ENCODE assay signal across 8 cellular contexts in genomic region chr10:119543814-119544642, GRCh38. TPM values are rescaled to one million over a fixed set of nuclear protein-coding genes. Genes with fewer than 3 reads are reported as not detected.
DNase-seq lines count a peak whose midpoint lies in the region; ATAC-seq, FAIRE-seq and TF ChIP-seq lines count a peak whose summit lies in the region.

No MANE protein-coding gene starts in this region.

- no peak for FAIRE-seq in A549 (lab: Jason Lieb, UNC)

- H3K4me1 ChIP-seq in A549 (peaks cover 20% of the 10 kb centered on the region), HEK293 (ENCODE audit: control insufficient read depth, insufficient read depth, low read length) (peaks cover 3% of the 10 kb centered on the region; the same call in 1 of the 2 replicates), left lung (peaks cover 0 to 25% of the 10 kb centered on the region in 2 donors)
- peaks cover 12% of the 10 kb centered on the region for H3K4me1 ChIP-seq in effector memory CD4-positive, alpha-beta T cell (ENCODE audit: control insufficient read depth, insufficient read depth, low read length, poor library complexity, severe bottlenecking)

- peak overlapping the region; percentile 95 to 98; a peak in 4 of 6 replicates for H3K27ac ChIP-seq in A549
- no peak overlapping the region; the same call in 1 of the 2 replicates for H3K27ac ChIP-seq in HEK293 (ENCODE audit: extremely low read depth, low read depth, low read length)
- no peak overlapping the region for H3K27ac ChIP-seq in effector memory CD4-positive, alpha-beta T cell (ENCODE audit: insufficient read depth, low read length, poor library complexity, severe bottlenecking)
- no peak overlapping the region for H3K27ac ChIP-seq in left lung

- no peaks in the 10 kb centered on the region for H3K27me3 ChIP-seq in effector memory CD4-positive, alpha-beta T cell (replicated peaks; ENCODE audit: control insufficient read depth, insufficient read depth, low read length, poor library complexity, severe bottlenecking)
- H3K27me3 ChIP-seq in left lung: peaks cover 7 to 56% of the 10 kb centered on the region in 2 donors

- H3K4me3 ChIP-seq in A549 (peak overlapping the region; percentile 78), HEK293 (ENCODE audit: low read depth, low read length) (no peak overlapping the region), astrocyte of the spinal cord (ENCODE audit: low read depth, low read length) (no peak overlapping the region), left lung (no peak overlapping the region)
- H3K4me3 ChIP-seq in effector memory CD4-positive, alpha-beta T cell (ENCODE audit: insufficient read depth, low read depth, low read length, poor library complexity, severe bottlenecking): no peak overlapping the region

- POLR2A ChIA-PET in A549 (lab: Yijun Ruan, JAX): interaction anchor here (0.7 to 1.6 kb wide), 3 partner anchors 13 to 344 kb away, joined by 3 to 9 read pairs (median 9); partner anchors contain the start of gene GRK5
- POLR2A ChIA-PET in HEK293 (lab: Yijun Ruan, JAX): interaction anchor here (1.6 to 2.4 kb wide), 4 partner anchors 14 to 27 kb away, joined by 3 to 9 read pairs (median 8); no protein-coding TSS in a partner anchor

- no peak for TF ChIP-seq RAD21 in A549 (conservative IDR thresholded peaks at IDR 0.05 in 1 of 2, IDR thresholded peaks at IDR 0.05 in 1 of 2)

- ATAC-seq in A549 (no peak), left lung (no peak)

- H3K36me3 ChIP-seq in HEK293 (ENCODE audit: control insufficient read depth in 2 of 2, insufficient read depth in 1 of 2, low read length in 2 of 2): no peaks in the 10 kb centered on the region
- H3K36me3 ChIP-seq in effector memory CD4-positive, alpha-beta T cell (ENCODE audit: control insufficient read depth, insufficient read depth, low read length): no peaks in the 10 kb centered on the region
- H3K36me3 ChIP-seq in left lung: no peaks in the 10 kb centered on the region

- H3K9me3 ChIP-seq in A549 (no peaks in the 10 kb centered on the region), HEK293 (ENCODE audit: control insufficient read depth, insufficient read depth, low read depth, low read length) (no peaks in the 10 kb centered on the region), left lung (no peaks in the 10 kb centered on the region)
- H3K9me3 ChIP-seq in effector memory CD4-positive, alpha-beta T cell (ENCODE audit: control insufficient read depth, low read length): no peaks in the 10 kb centered on the region

- no peak for TF ChIP-seq EP300 in A549 (IDR thresholded peaks at IDR 0.05)

- no peak for TF ChIP-seq POLR2A in A549 (IDR thresholded peaks at IDR 0.05; ENCODE audit: low read length)

- WGBS in A549 (ENCODE audit: missing lambda C conversion rate): 85% methylated on average over 18 of the region's 19 CpGs

- in situ Hi-C loops in astrocyte of the spinal cord (cut with HindIII; ENCODE audit: low sequenced_read_pairs): no loop called here

- H3K4me2 ChIP-seq in A549: peak overlapping the region; percentile 98

- CTCF ChIA-PET in A549 (lab: Yijun Ruan, JAX) (interaction anchor here (0.7 to 4.0 kb wide), 22 partner anchors 9 to 963 kb away, joined by 3 to 49 read pairs (median 4); partner anchors contain the start of gene GRK5), HEK293 (lab: Yijun Ruan, JAX) (interaction anchor here (0.6 to 1.3 kb wide), 13 partner anchors 13 to 1248 kb away, joined by 3 to 6 read pairs (median 4); no protein-coding TSS in a partner anchor)

- TF ChIP-seq CTCF in A549 (IDR thresholded peaks at IDR 0.05) (no peak), HEK293 (tag by site-specific recombination; IDR thresholded peaks at IDR 0.05) (no peak), astrocyte of the spinal cord (IDR thresholded peaks at IDR 0.05; ENCODE audit: low read depth, low read length) (no peak), left lung (IDR thresholded peaks at IDR 0.05) (no peak)

- DNase-seq in A549 (ENCODE audit: low read depth in 1 of 2, low spot score in 1 of 2) (no peak), astrocyte of the spinal cord (ENCODE audit: low read depth, low spot score) (peak; percentile 17), medulla oblongata (ENCODE audit: extremely low spot score) (peak; percentile 19), head of caudate nucleus (no peak), ecto neural progenitor cell (ENCODE audit: low spot score) (no peak), left lung (no peak)
- no peak for DNase-seq in effector memory CD4-positive, alpha-beta T cell

- intact Hi-C loops in head of caudate nucleus (cut with DNase I): no loop called here
- intact Hi-C loops in left lung (cut with DNase I): no loop called here

TF ChIP-seq in A549, 52 proteins besides CTCF, POLR2A, EP300 and RAD21:
- TF ChIP-seq MAZ (IDR thresholded peaks at IDR 0.05; ENCODE audit: borderline replicate concordance, low read depth, low read length): no peak
- TF ChIP-seq ZFP36 (IDR thresholded peaks at IDR 0.05; ENCODE audit: borderline replicate concordance, partially characterized antibody): no peak
- no peak for TF ChIP-seq HDAC2 (IDR thresholded peaks at IDR 0.05)
- TF ChIP-seq FOSB (CRISPR knock-in tag; IDR thresholded peaks at IDR 0.05): no peak
- no peak for TF ChIP-seq KDM5A (IDR thresholded peaks at IDR 0.05)
- TF ChIP-seq ZSCAN20 (CRISPR knock-in tag; IDR thresholded peaks at IDR 0.05): no peak
- no peak for TF ChIP-seq CBX2 (IDR thresholded peaks at IDR 0.05; ENCODE audit: borderline replicate concordance, low read depth)
- TF ChIP-seq ATOH8 (CRISPR knock-in tag; IDR thresholded peaks at IDR 0.05; ENCODE audit: low read depth): no peak
- no peak for TF ChIP-seq ZC3H11A (IDR thresholded peaks at IDR 0.05)
- TF ChIP-seq NR3C1 (IDR thresholded peaks at IDR 0.05): no peak

TF ChIP-seq in HEK293, 187 proteins besides CTCF, POLR2A, EP300 and RAD21 (continues in another document):
- TF ChIP-seq ZSCAN30 (tag by site-specific recombination; IDR thresholded peaks at IDR 0.05) (peak; percentile 65; the same call in 1 of the 2 replicates), ZNF274 (IDR thresholded peaks at IDR 0.05; ENCODE audit: low read length) (no peak), ZNF274 (tag by site-specific recombination; IDR thresholded peaks at IDR 0.05; ENCODE audit: borderline replicate concordance) (no peak), ZNF426 (tag by site-specific recombination; IDR thresholded peaks at IDR 0.05) (no peak), ZNF596 (tag by site-specific recombination; IDR thresholded peaks at IDR 0.05) (peak; percentile 53; the same call in 1 of the 2 replicates), ZNF423 (tag by site-specific recombination; IDR thresholded peaks at IDR 0.05) (0 out of 2 replicates have a peak, but pooled peaks have one; percentile 5), ZNF133 (tag by site-specific recombination; IDR thresholded peaks at IDR 0.05) (no peak), ZNF76 (tag by site-specific recombination; IDR thresholded peaks at IDR 0.05; ENCODE audit: borderline replicate concordance, low read depth) (no peak), ZNF585B (tag by site-specific recombination; IDR thresholded peaks at IDR 0.05) (no peak), ZNF610 (tag by site-specific recombination; IDR thresholded peaks at IDR 0.05; ENCODE audit: borderline replicate concordance) (peak; percentile 61), EGR2 (tag by site-specific recombination; IDR thresholded peaks at IDR 0.05; ENCODE audit: low read depth) (no peak), ZNF624 (tag by site-specific recombination; IDR thresholded peaks at IDR 0.05) (no peak), ZNF202 (tag by site-specific recombination; IDR thresholded peaks at IDR 0.05; ENCODE audit: borderline replicate concordance) (no peak), WT1 (tag by site-specific recombination; IDR thresholded peaks at IDR 0.05) (no peak; the same call in 1 of the 2 replicates), GLI2 (tag by site-specific recombination; IDR thresholded peaks at IDR 0.05; ENCODE audit: borderline replicate concordance, low read depth) (no peak; the same call in 1 of the 2 replicates), HOXA7 (CRISPR knock-in tag; IDR thresholded peaks at IDR 0.05; ENCODE audit: borderline replicate concordance) (no peak)

RNA-seq across cellular contexts. Expression of gene RGS10, which starts 1.5 kb away (rescaled TPM):
- polyA plus RNA-seq in A549 (2011; rRNA removed) (33.5 and 46.4 TPM in 2 replicates), A549 (2017; fragmentation: RNase III; extraction: RNeasy Plus Mini Kit Qiagen cat#74134 plus additional on column Dnase treatment) (39.7 to 41.4 TPM (median 41.3 TPM) in 3 replicates)
- polyA plus RNA-seq in A549 (2012; cell fraction: cytosol; rRNA removed): 20.7 and 24.3 TPM in 2 replicates
- 3.5 and 9.6 TPM in 2 replicates for polyA plus RNA-seq in A549 (2012; cell fraction: nucleus; rRNA removed)
- 4.9 and 9.1 TPM in 2 replicates for polyA minus RNA-seq in A549 (2011; rRNA and poly(A)+ RNA removed)
- total RNA-seq in left lung: 10 to 100 TPM; 23.3 to 26.7 TPM

RNA-seq across cellular contexts. Expression of gene TIAL1, which starts 52.7 kb away (rescaled TPM):
- 101 and 115 TPM in 2 replicates for polyA plus RNA-seq in A549 (2011; rRNA removed)
- polyA plus RNA-seq in A549 (2012; cell fraction: cytosol; rRNA removed): 40.8 and 45.1 TPM in 2 replicates
- polyA plus RNA-seq in A549 (2012; cell fraction: nucleus; rRNA removed): 54.7 and 77.8 TPM in 2 replicates
- polyA plus RNA-seq in A549 (2017; fragmentation: RNase III; extraction: RNeasy Plus Mini Kit Qiagen cat#74134 plus additional on column Dnase treatment): 88.1 to 89.5 TPM (median 88.8 TPM) in 3 replicates
- polyA minus RNA-seq in A549 (2011; rRNA and poly(A)+ RNA removed): 61.5 and 64.7 TPM in 2 replicates
- 100 to 1,000 TPM; 101 to 108 TPM for total RNA-seq in left lung

Comparison
In these comparisons a context has a peak if more than half of its experiments do, and no peak if none do; other contexts are left out.
1. DNase-seq: peak in astrocyte of the spinal cord (single experiment) and medulla oblongata (single experiment); none in A549 (0 of 2), head of caudate nucleus (0 of 42), effector memory CD4-positive, alpha-beta T cell (0 of 3), ecto neural progenitor cell (single experiment) and left lung (0 of 2).
2. H3K27ac ChIP-seq: peak in A549 (2 of 2); none in HEK293 (single experiment), effector memory CD4-positive, alpha-beta T cell (single experiment) and left lung (0 of 2).